In the genomic region with DNA sequence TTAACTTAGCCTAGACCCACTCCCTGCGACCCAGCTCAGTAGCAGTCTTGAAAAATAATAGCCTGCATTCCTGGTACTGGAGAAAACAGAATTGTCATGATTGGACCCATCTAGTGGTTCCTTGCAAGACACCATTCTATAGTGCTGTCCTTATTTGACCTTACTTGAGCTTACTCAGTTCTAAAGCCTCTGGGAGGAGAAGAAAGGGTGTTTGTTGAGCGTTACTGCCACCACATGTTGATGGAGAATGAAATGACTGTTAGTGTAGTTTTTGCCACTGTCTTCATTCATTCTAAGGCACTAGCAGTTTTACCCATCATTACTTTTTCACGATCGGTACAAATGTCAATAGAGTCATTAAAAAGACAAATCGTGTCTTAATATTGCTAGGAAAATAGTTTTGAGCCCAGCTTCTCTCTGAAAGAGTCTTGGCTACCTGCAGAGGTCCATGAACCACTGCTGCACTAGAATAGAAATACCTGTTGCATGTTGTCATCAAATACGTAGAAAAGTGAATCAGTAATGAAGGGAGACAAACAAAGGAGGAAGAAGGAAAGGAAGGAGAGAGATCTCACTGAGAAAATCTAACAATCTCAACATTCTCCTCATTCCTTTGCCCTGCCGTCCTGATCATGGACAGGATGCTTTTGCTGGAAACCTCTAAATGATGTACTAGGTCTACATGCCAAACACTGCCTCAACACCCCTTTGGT, we compare ENCODE assay signal across 14 cellular contexts.
DNase-seq lines count a peak whose midpoint lies in the region; ATAC-seq and TF ChIP-seq lines count a peak whose summit lies in the region.
"Had no signal": no experiment of that assay in that cellular context is flagged by ENCODE, and none has a peak within 500 bp of the region (broad histone marks: within the 10 kb centered on the region; RNA-seq: fewer than 3 reads in every experiment).

No MANE protein-coding gene starts in this region.

- TF ChIP-seq CTCF in AG10803 (conservative IDR thresholded peaks at IDR 0.05; ENCODE audit: low read length) (no peak; the same call in 1 of the 2 replicates), GM23338 (conservative IDR thresholded peaks at IDR 0.05; ENCODE audit: low read depth in 2 of 2) (peak in 1 of 2 experiments; percentile 30; a peak in 2 of 4 replicates), foreskin fibroblast (IDR thresholded peaks at IDR 0.05; ENCODE audit: low read depth, low read length) (peak; percentile 2), PC-9 (conservative IDR thresholded peaks at IDR 0.05) (no peak)

- H3K4me3 ChIP-seq in AG10803 (ENCODE audit: low read length) (no peak overlapping the region), GM23338 (no peak overlapping the region), foreskin fibroblast (ENCODE audit: low read depth in 1 of 2, low read length in 2 of 2) (no peak overlapping the region), PC-9 (no peak overlapping the region)
- H3K4me3 ChIP-seq: tibial nerve had no signal

- H4K20me1 ChIP-seq in GM23338 (replicated peaks; ENCODE audit: insufficient read depth) (no peaks in the 10 kb centered on the region), PC-9 (ENCODE audit: insufficient read depth) (no peaks in the 10 kb centered on the region)

- H3K27me3 Mint-ChIP-seq in GM23338 (ENCODE audit: insufficient read depth, low read depth, poor library complexity) = peaks cover 5% of the 10 kb centered on the region

- no peak overlapping the region for H3K4me3 Mint-ChIP-seq in GM23338
- H3K4me3 Mint-ChIP-seq: activated naive CD4-positive, alpha-beta T cell treated with anti-CD3 and anti-CD28 coated beads, Interleukin-2, amount 10 ng/mL, durations not matched to agents 7 days and 5 days; dendritic cell treated with granulocyte-macrophage colony-stimulating factor and Interleukin-4, amounts not matched to agents 40 ng/mL and 50 ng/mL, for 4 days had no signal

- H2AFZ ChIP-seq in GM23338 (no peak overlapping the region), PC-9 (no peak overlapping the region)

- no peaks in the 10 kb centered on the region for H3K9me3 ChIP-seq in PC-9 (ENCODE audit: insufficient read depth, low read depth)
- H3K9me3 ChIP-seq: tibial nerve had no signal

- CTCF ChIA-PET in PC-9 (lab: Charles Lee) = no interaction called here

- H3K9me2 ChIP-seq in GM23338 (ENCODE audit: insufficient read depth) = peaks cover 5% of the 10 kb centered on the region; the same call in 1 of the 2 replicates
- no peaks in the 10 kb centered on the region for H3K9me2 ChIP-seq in PC-9 (ENCODE audit: insufficient read depth)

- H3K27ac Mint-ChIP-seq in GM23338 = no peak overlapping the region
- H3K27ac Mint-ChIP-seq: dendritic cell treated with granulocyte-macrophage colony-stimulating factor and Interleukin-4, amounts not matched to agents 40 ng/mL and 50 ng/mL, for 4 days had no signal

- H3K36me3 ChIP-seq in GM23338 (ENCODE audit: insufficient read depth) (no peaks in the 10 kb centered on the region), PC-9 (ENCODE audit: low read depth) (no peaks in the 10 kb centered on the region)
- H3K36me3 ChIP-seq: tibial nerve had no signal

- no peaks in the 10 kb centered on the region; the same call in 1 of the 3 replicates for H3K9me3 Mint-ChIP-seq in GM23338
- H3K9me3 Mint-ChIP-seq: activated naive CD4-positive, alpha-beta T cell treated with anti-CD3 and anti-CD28 coated beads, Interleukin-2, amount 10 ng/mL, durations not matched to agents 7 days and 5 days; dendritic cell treated with granulocyte-macrophage colony-stimulating factor and Interleukin-4, amounts not matched to agents 40 ng/mL and 50 ng/mL, for 4 days had no signal

- H3K27ac ChIP-seq in GM23338 (ENCODE audit: low read depth) (no peak overlapping the region), PC-9 (no peak overlapping the region)
- H3K27ac ChIP-seq: tibial nerve had no signal

- H3K4me1 ChIP-seq in GM23338 (ENCODE audit: insufficient read depth) = no peaks in the 10 kb centered on the region
- no peaks in the 10 kb centered on the region for H3K4me1 ChIP-seq in PC-9 (replicated peaks; ENCODE audit: insufficient read depth)

- H3F3A ChIP-seq in GM23338 (replicated peaks; ENCODE audit: low read depth) = no peaks in the 10 kb centered on the region
- no peaks in the 10 kb centered on the region for H3F3A ChIP-seq in PC-9 (ENCODE audit: insufficient read depth, low read depth)

- in situ Hi-C loops in SK-MEL-5 (cut with HindIII; ENCODE audit: low pct_unique_long_range_greater_than_20kb, low sequenced_read_pairs) = no loop called here

- H3K27me3 ChIP-seq in GM23338 (ENCODE audit: insufficient read depth) (no peaks in the 10 kb centered on the region), PC-9 (ENCODE audit: insufficient read depth, low read depth) (no peaks in the 10 kb centered on the region)
- H3K27me3 ChIP-seq: tibial nerve had no signal

- DNase-seq in AG10803 (ENCODE audit: low read depth) (peak; percentile 30), GM23338 (ENCODE audit: low spot score) (peak; percentile 27), SK-MEL-5 (ENCODE audit: low read depth, low spot score) (peak; percentile 76), foreskin fibroblast (peak; percentile 13 to 50), AML-193 (lab: John Stamatoyannopoulos, UW) (no peak), PC-9 (no peak), NOMO-1 (lab: John Stamatoyannopoulos, UW; ENCODE audit: unreplicated experiment in 2 of 2) (no peak), SHP77 (lab: John Stamatoyannopoulos, UW) (no peak)
- DNase-seq: activated CD4-positive, alpha-beta T cell treated with anti-CD3 and anti-CD28 coated beads for 48 hours; activated naive CD4-positive, alpha-beta T cell treated with anti-CD3 and anti-CD28 coated beads, Interleukin-2, amount 10 ng/mL, durations not matched to agents 7 days and 5 days; COR-L47; NCI-H2171 treated with DMSO at 0.1 percent for 48 hours had no signal

- no peak for ATAC-seq in GM23338

- H3K36me3 Mint-ChIP-seq in GM23338 (ENCODE audit: low read depth) = no peaks in the 10 kb centered on the region
- H3K36me3 Mint-ChIP-seq: activated naive CD4-positive, alpha-beta T cell treated with anti-CD3 and anti-CD28 coated beads, Interleukin-2, amount 10 ng/mL, durations not matched to agents 7 days and 5 days had no signal

- BruUV-seq in PC-9 (replicated peaks; lab: Mats Ljungman, UMichigan) = no TSS peak

- POLR2A ChIA-PET in PC-9 (lab: Charles Lee; ENCODE audit: unreplicated experiment) = no interaction called here

- H3K4me2 ChIP-seq in GM23338 (no peak overlapping the region), PC-9 (no peak overlapping the region)

- intact Hi-C loops in PC-9 (cut with micrococcal nuclease; ENCODE audit: unreplicated experiment) = no loop called here

- H3K79me2 ChIP-seq in GM23338 (replicated peaks; ENCODE audit: insufficient read depth) (no peaks in the 10 kb centered on the region), PC-9 (ENCODE audit: low read depth) (no peaks in the 10 kb centered on the region)

- peaks cover 10% of the 10 kb centered on the region; the same call in 2 of the 3 replicates for H3K4me1 Mint-ChIP-seq in GM23338

TF ChIP-seq in GM23338, 12 proteins besides CTCF, POLR2A, EP300 and RAD21 (continues in another document):
- TF ChIP-seq POLR2AphosphoS5 (IDR thresholded peaks at IDR 0.05; ENCODE audit: low read depth) (no peak), NANOG (IDR thresholded peaks at IDR 0.05; ENCODE audit: borderline replicate concordance) (no peak)
- TF ChIP-seq, protein P1, sequence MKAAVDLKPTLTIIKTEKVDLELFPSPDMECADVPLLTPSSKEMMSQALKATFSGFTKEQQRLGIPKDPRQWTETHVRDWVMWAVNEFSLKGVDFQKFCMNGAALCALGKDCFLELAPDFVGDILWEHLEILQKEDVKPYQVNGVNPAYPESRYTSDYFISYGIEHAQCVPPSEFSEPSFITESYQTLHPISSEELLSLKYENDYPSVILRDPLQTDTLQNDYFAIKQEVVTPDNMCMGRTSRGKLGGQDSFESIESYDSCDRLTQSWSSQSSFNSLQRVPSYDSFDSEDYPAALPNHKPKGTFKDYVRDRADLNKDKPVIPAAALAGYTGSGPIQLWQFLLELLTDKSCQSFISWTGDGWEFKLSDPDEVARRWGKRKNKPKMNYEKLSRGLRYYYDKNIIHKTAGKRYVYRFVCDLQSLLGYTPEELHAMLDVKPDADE (IDR thresholded peaks at IDR 0.05) = no peak

Comparison
In these comparisons a context has a peak if more than half of its experiments do, and no peak if none do; other contexts are left out.
1. DNase-seq: peak in AG10803 (single experiment), GM23338 (single experiment), SK-MEL-5 (single experiment) and foreskin fibroblast (2 of 2); none in AML-193 (0 of 2), PC-9 (0 of 2), NOMO-1 (0 of 2) and SHP77 (0 of 2).